ENCODE assay signal across 20 cellular contexts in genomic region chr1:246631426-246631825, GRCh38.
A peak's percentile ranks its signal among the peaks of the same experiment; 100 is the strongest.
DNase-seq lines count a peak whose midpoint lies in the region; ATAC-seq and TF ChIP-seq lines count a peak whose summit lies in the region.
"Had no signal": no experiment of that assay in that cellular context is flagged by ENCODE, and none has a peak within 500 bp of the region (broad histone marks: within the 10 kb centered on the region; RNA-seq: fewer than 3 reads in every experiment).

No MANE protein-coding gene starts in this region.

- WGBS in transverse colon (ENCODE audit: low coverage in 1 of 2), 2 donors = 50 to 61% methylated on average over 1 of the region's 1 CpG

- CTCF ChIA-PET in activated CD4-positive, alpha-beta memory T cell treated with anti-CD3 and anti-CD28 coated beads for 36 hours (lab: Charles Lee) = no interaction called here
- CTCF ChIA-PET in activated CD4-positive, alpha-beta memory T cell treated with anti-CD3 and anti-CD28 coated beads, Interleukin-2, amount 10 ng/mL, durations not matched to agents 7 days and 5 days (lab: Charles Lee) = no interaction called here
- CTCF ChIA-PET in activated CD8-positive, alpha-beta T cell treated with anti-CD3 and anti-CD28 coated beads for 36 hours (lab: Charles Lee) = no interaction called here

- no peak for ATAC-seq in activated T-helper 17 cell treated with anti-CD3 and anti-CD28 coated beads, Interleukin-2, amount 50 U/mL, for 72 hours (replicated peaks)
- no peak for ATAC-seq in activated CD8-positive, alpha-beta T cell treated with anti-CD3 and anti-CD28 coated beads for 36 hours
- ATAC-seq: activated CD8-positive, alpha-beta memory T cell treated with anti-CD3 and anti-CD28 coated beads, Interleukin-2, amount 10 ng/mL, durations not matched to agents 7 days and 5 days; body of pancreas; effector memory CD8-positive, alpha-beta T cell; natural killer cell; stimulated activated memory B cell treated with anti-CD40 and anti-IgM and Interleukin-4, amounts not matched to agents 10 μg/mL and 1 μg/mL and 100 μg/mL, for 72 hours had no signal

- H3K27me3 Mint-ChIP-seq in activated CD4-positive, alpha-beta memory T cell treated with anti-CD3 and anti-CD28 coated beads for 36 hours = no peaks in the 10 kb centered on the region
- H3K27me3 Mint-ChIP-seq in activated CD4-positive, alpha-beta memory T cell treated with anti-CD3 and anti-CD28 coated beads, Interleukin-2, amount 10 ng/mL, durations not matched to agents 7 days and 5 days = no peaks in the 10 kb centered on the region
- no peaks in the 10 kb centered on the region for H3K27me3 Mint-ChIP-seq in activated T-helper 17 cell treated with anti-CD3 and anti-CD28 coated beads, Interleukin-2, amount 50 U/mL, for 72 hours
- H3K27me3 Mint-ChIP-seq in activated CD8-positive, alpha-beta T cell treated with anti-CD3 and anti-CD28 coated beads for 36 hours = no peaks in the 10 kb centered on the region
- H3K27me3 Mint-ChIP-seq: activated CD8-positive, alpha-beta memory T cell treated with anti-CD3 and anti-CD28 coated beads, Interleukin-2, amount 10 ng/mL, durations not matched to agents 7 days and 5 days; effector memory CD8-positive, alpha-beta T cell; stimulated activated memory B cell treated with anti-CD40 and anti-IgM and Interleukin-4, amounts not matched to agents 10 μg/mL and 1 μg/mL and 100 μg/mL, for 72 hours had no signal

- H3K27me3 ChIP-seq in transverse colon (no peaks in the 10 kb centered on the region), Peyer's patch (no peaks in the 10 kb centered on the region)
- H3K27me3 ChIP-seq: body of pancreas, right atrium auricular region had no signal

- no peak for DNase-seq in activated CD4-positive, alpha-beta memory T cell treated with anti-CD3 and anti-CD28 coated beads for 36 hours
- DNase-seq in activated CD4-positive, alpha-beta memory T cell treated with anti-CD3 and anti-CD28 coated beads, Interleukin-2, amount 10 ng/mL, durations not matched to agents 7 days and 5 days = no peak
- DNase-seq in astrocyte of the spinal cord (ENCODE audit: low read depth, low spot score) = peak; percentile 59
- DNase-seq in fibroblast of villous mesenchyme (ENCODE audit: low read depth) = peak; percentile 51
- DNase-seq in transverse colon = no peak
- DNase-seq in Peyer's patch = no peak
- DNase-seq in activated CD8-positive, alpha-beta T cell treated with anti-CD3 and anti-CD28 coated beads for 36 hours = no peak
- DNase-seq: activated CD8-positive, alpha-beta memory T cell treated with anti-CD3 and anti-CD28 coated beads, Interleukin-2, amount 10 ng/mL, durations not matched to agents 7 days and 5 days; activated gamma-delta T cell treated with Interleukin-2 at 50 U/mL for 16 hours; body of pancreas; effector memory CD8-positive, alpha-beta T cell; natural killer cell; NCI-H146; NCI-H524; OCI-M1 had no signal

- TF ChIP-seq EP300 in transverse colon (IDR thresholded peaks at IDR 0.05; ENCODE audit: low read depth) = no peak

- H3K27ac Mint-ChIP-seq in activated CD4-positive, alpha-beta memory T cell treated with anti-CD3 and anti-CD28 coated beads for 36 hours = peak overlapping the region; percentile 28
- H3K27ac Mint-ChIP-seq in activated CD4-positive, alpha-beta memory T cell treated with anti-CD3 and anti-CD28 coated beads, Interleukin-2, amount 10 ng/mL, durations not matched to agents 7 days and 5 days = no peak overlapping the region
- H3K27ac Mint-ChIP-seq in activated T-helper 17 cell treated with anti-CD3 and anti-CD28 coated beads, Interleukin-2, amount 50 U/mL, for 72 hours = no peak overlapping the region
- H3K27ac Mint-ChIP-seq in activated CD8-positive, alpha-beta T cell treated with anti-CD3 and anti-CD28 coated beads for 36 hours = no peak overlapping the region
- H3K27ac Mint-ChIP-seq: activated CD8-positive, alpha-beta memory T cell treated with anti-CD3 and anti-CD28 coated beads, Interleukin-2, amount 10 ng/mL, durations not matched to agents 7 days and 5 days; effector memory CD8-positive, alpha-beta T cell; natural killer cell; stimulated activated memory B cell treated with anti-CD40 and anti-IgM and Interleukin-4, amounts not matched to agents 10 μg/mL and 1 μg/mL and 100 μg/mL, for 72 hours had no signal

- no peak overlapping the region for H3K4me3 Mint-ChIP-seq in activated CD4-positive, alpha-beta memory T cell treated with anti-CD3 and anti-CD28 coated beads for 36 hours
- H3K4me3 Mint-ChIP-seq in activated CD4-positive, alpha-beta memory T cell treated with anti-CD3 and anti-CD28 coated beads, Interleukin-2, amount 10 ng/mL, durations not matched to agents 7 days and 5 days = no peak overlapping the region
- H3K4me3 Mint-ChIP-seq in activated T-helper 17 cell treated with anti-CD3 and anti-CD28 coated beads, Interleukin-2, amount 50 U/mL, for 72 hours = no peak overlapping the region
- H3K4me3 Mint-ChIP-seq in activated CD8-positive, alpha-beta T cell treated with anti-CD3 and anti-CD28 coated beads for 36 hours = no peak overlapping the region
- H3K4me3 Mint-ChIP-seq: activated CD8-positive, alpha-beta memory T cell treated with anti-CD3 and anti-CD28 coated beads, Interleukin-2, amount 10 ng/mL, durations not matched to agents 7 days and 5 days; effector memory CD8-positive, alpha-beta T cell; natural killer cell; stimulated activated memory B cell treated with anti-CD40 and anti-IgM and Interleukin-4, amounts not matched to agents 10 μg/mL and 1 μg/mL and 100 μg/mL, for 72 hours had no signal

- peaks cover 13% of the 10 kb centered on the region for H3K4me1 Mint-ChIP-seq in activated CD4-positive, alpha-beta memory T cell treated with anti-CD3 and anti-CD28 coated beads for 36 hours (ENCODE audit: low read depth)
- peaks cover 10% of the 10 kb centered on the region for H3K4me1 Mint-ChIP-seq in activated CD4-positive, alpha-beta memory T cell treated with anti-CD3 and anti-CD28 coated beads, Interleukin-2, amount 10 ng/mL, durations not matched to agents 7 days and 5 days
- H3K4me1 Mint-ChIP-seq in activated T-helper 17 cell treated with anti-CD3 and anti-CD28 coated beads, Interleukin-2, amount 50 U/mL, for 72 hours = peaks cover 9% of the 10 kb centered on the region
- peaks cover 21% of the 10 kb centered on the region for H3K4me1 Mint-ChIP-seq in activated CD8-positive, alpha-beta T cell treated with anti-CD3 and anti-CD28 coated beads for 36 hours (ENCODE audit: low read depth)

- intact Hi-C loops in activated CD4-positive, alpha-beta memory T cell treated with anti-CD3 and anti-CD28 coated beads for 36 hours (cut with micrococcal nuclease) = no loop called here
- intact Hi-C loops in transverse colon (cut with DNase I; ENCODE audit: low total_unique reads) = no loop called here
- intact Hi-C loops in activated CD8-positive, alpha-beta T cell treated with anti-CD3 and anti-CD28 coated beads for 36 hours (cut with micrococcal nuclease) = no loop called here

- H3K4me1 ChIP-seq in transverse colon = peaks cover 0 to 8% (median 0%) of the 10 kb centered on the region in 4 donors
- no peaks in the 10 kb centered on the region for H3K4me1 ChIP-seq in Peyer's patch
- H3K4me1 ChIP-seq: body of pancreas, right atrium auricular region had no signal

- TF ChIP-seq CTCF in astrocyte of the spinal cord (IDR thresholded peaks at IDR 0.05; ENCODE audit: low read depth, low read length) = no peak
- no peak for TF ChIP-seq CTCF in fibroblast of villous mesenchyme (IDR thresholded peaks at IDR 0.05; ENCODE audit: insufficient read depth, low read depth, low read length)
- TF ChIP-seq CTCF in transverse colon (IDR thresholded peaks at IDR 0.05) = no peak
- no peak for TF ChIP-seq CTCF in Peyer's patch (IDR thresholded peaks at IDR 0.05)
- TF ChIP-seq CTCF in activated CD8-positive, alpha-beta T cell treated with anti-CD3 and anti-CD28 coated beads for 36 hours (IDR thresholded peaks at IDR 0.05) = no peak

- POLR2A ChIA-PET in activated CD4-positive, alpha-beta memory T cell treated with anti-CD3 and anti-CD28 coated beads for 36 hours (lab: Charles Lee) = no interaction called here
- POLR2A ChIA-PET in activated CD4-positive, alpha-beta memory T cell treated with anti-CD3 and anti-CD28 coated beads, Interleukin-2, amount 10 ng/mL, durations not matched to agents 7 days and 5 days (lab: Charles Lee) = no interaction called here
- POLR2A ChIA-PET in activated CD8-positive, alpha-beta T cell treated with anti-CD3 and anti-CD28 coated beads for 36 hours (lab: Charles Lee) = no interaction called here

- H3K36me3 ChIP-seq in transverse colon (peaks cover 0 to 11% (median 0%) of the 10 kb centered on the region in 4 donors), Peyer's patch (peaks cover 0 to 36% (median 3%) of the 10 kb centered on the region in 3 donors)

- no peak overlapping the region for H3K4me3 ChIP-seq in astrocyte of the spinal cord (ENCODE audit: low read depth, low read length)
- H3K4me3 ChIP-seq in fibroblast of villous mesenchyme (ENCODE audit: low read depth, low read length) = no peak overlapping the region
- H3K4me3 ChIP-seq in transverse colon = no peak overlapping the region
- H3K4me3 ChIP-seq in Peyer's patch = no peak overlapping the region
- H3K4me3 ChIP-seq: body of pancreas, right atrium auricular region had no signal

- H3K36me3 Mint-ChIP-seq in activated CD4-positive, alpha-beta memory T cell treated with anti-CD3 and anti-CD28 coated beads for 36 hours = peaks cover 22% of the 10 kb centered on the region
- H3K36me3 Mint-ChIP-seq in activated CD4-positive, alpha-beta memory T cell treated with anti-CD3 and anti-CD28 coated beads, Interleukin-2, amount 10 ng/mL, durations not matched to agents 7 days and 5 days (ENCODE audit: low read depth) = peaks cover 51% of the 10 kb centered on the region
- peaks cover 61% of the 10 kb centered on the region for H3K36me3 Mint-ChIP-seq in activated T-helper 17 cell treated with anti-CD3 and anti-CD28 coated beads, Interleukin-2, amount 50 U/mL, for 72 hours (ENCODE audit: low read depth)
- peaks cover 34% of the 10 kb centered on the region for H3K36me3 Mint-ChIP-seq in activated CD8-positive, alpha-beta T cell treated with anti-CD3 and anti-CD28 coated beads for 36 hours (ENCODE audit: low read depth)
- H3K36me3 Mint-ChIP-seq: natural killer cell had no signal

- peak overlapping the region; percentile 16 to 59 (median 44) for H3K27ac ChIP-seq in transverse colon
- no peak overlapping the region for H3K27ac ChIP-seq in Peyer's patch
- H3K27ac ChIP-seq: 22Rv1, body of pancreas, KMS-11, right atrium auricular region had no signal

- H3K9me3 ChIP-seq in transverse colon = no peaks in the 10 kb centered on the region
- no peaks in the 10 kb centered on the region for H3K9me3 ChIP-seq in Peyer's patch
- H3K9me3 ChIP-seq: body of pancreas, right atrium auricular region had no signal

- H3K9me3 Mint-ChIP-seq in activated CD4-positive, alpha-beta memory T cell treated with anti-CD3 and anti-CD28 coated beads for 36 hours = no peaks in the 10 kb centered on the region
- H3K9me3 Mint-ChIP-seq in activated CD4-positive, alpha-beta memory T cell treated with anti-CD3 and anti-CD28 coated beads, Interleukin-2, amount 10 ng/mL, durations not matched to agents 7 days and 5 days = no peaks in the 10 kb centered on the region
- H3K9me3 Mint-ChIP-seq in activated T-helper 17 cell treated with anti-CD3 and anti-CD28 coated beads, Interleukin-2, amount 50 U/mL, for 72 hours = no peaks in the 10 kb centered on the region
- no peaks in the 10 kb centered on the region for H3K9me3 Mint-ChIP-seq in activated CD8-positive, alpha-beta T cell treated with anti-CD3 and anti-CD28 coated beads for 36 hours
- H3K9me3 Mint-ChIP-seq: effector memory CD8-positive, alpha-beta T cell; natural killer cell; stimulated activated memory B cell treated with anti-CD40 and anti-IgM and Interleukin-4, amounts not matched to agents 10 μg/mL and 1 μg/mL and 100 μg/mL, for 72 hours had no signal

- in situ Hi-C loops in astrocyte of the spinal cord (cut with HindIII; ENCODE audit: low sequenced_read_pairs) (no loop called here), transverse colon (cut with MboI; ENCODE audit: low pct_ligation_motif_present in 1 of 4, low pct_unique_long_range_greater_than_20kb in 1 of 4, low sequenced_read_pairs in 3 of 4) (no loop called here)

- TF ChIP-seq POLR2A in transverse colon (IDR thresholded peaks at IDR 0.05) (no peak), Peyer's patch (IDR thresholded peaks at IDR 0.05) (no peak)

Comparison
In these comparisons a context has a peak if more than half of its experiments do, and no peak if none do; other contexts are left out.
1. DNase-seq: peak in astrocyte of the spinal cord (single experiment) and fibroblast of villous mesenchyme (single experiment); none in activated CD4-positive, alpha-beta memory T cell treated with anti-CD3 and anti-CD28 coated beads for 36 hours (single experiment), activated CD4-positive, alpha-beta memory T cell treated with anti-CD3 and anti-CD28 coated beads, Interleukin-2, amount 10 ng/mL, durations not matched to agents 7 days and 5 days (single experiment), transverse colon (single experiment), Peyer's patch (0 of 3) and activated CD8-positive, alpha-beta T cell treated with anti-CD3 and anti-CD28 coated beads for 36 hours (single experiment).
2. H3K27ac ChIP-seq: peak in transverse colon (4 of 4); none in Peyer's patch (0 of 4).